ENCODE assay signal across 16 cellular contexts in the genomic region with DNA sequence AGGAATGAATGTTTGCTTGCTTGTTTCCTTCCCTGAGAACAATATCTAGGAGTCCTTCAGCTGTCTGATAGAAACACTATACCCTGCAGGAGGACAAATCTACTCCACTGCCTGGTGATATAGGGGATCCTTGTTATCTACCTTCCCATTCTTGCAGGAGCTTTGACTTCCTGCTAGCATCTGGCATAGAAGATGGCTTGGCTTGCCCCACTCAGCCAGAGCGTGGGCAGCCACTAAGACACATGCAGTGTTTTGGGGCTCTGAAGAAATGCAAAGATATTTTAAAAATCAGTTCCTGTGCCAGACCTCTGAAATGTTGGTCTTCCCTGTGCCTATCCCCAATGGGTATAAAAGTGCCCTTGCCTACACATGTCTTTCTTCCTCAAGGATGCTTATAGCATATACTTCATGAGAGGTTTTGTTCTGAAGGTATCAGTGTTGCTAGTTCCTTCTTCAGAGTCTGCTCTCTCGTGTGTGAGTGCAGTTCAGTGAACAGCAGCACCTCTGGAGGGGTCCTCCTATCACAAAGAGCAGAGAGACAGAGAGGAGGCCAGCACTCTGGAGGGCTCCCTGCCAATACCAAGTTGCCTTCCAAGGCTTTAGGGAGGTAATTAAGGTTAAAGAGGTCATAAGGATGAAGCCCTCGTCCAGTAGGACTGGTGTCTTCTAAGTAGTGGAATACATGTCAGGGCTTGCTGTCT.
DNase-seq lines count a peak whose midpoint lies in the region; ATAC-seq and TF ChIP-seq lines count a peak whose summit lies in the region.
"Had no signal": no experiment of that assay in that cellular context is flagged by ENCODE, and none has a peak within 500 bp of the region (broad histone marks: within the 10 kb centered on the region; RNA-seq: fewer than 3 reads in every experiment).

No MANE protein-coding gene starts in this region.

- intact Hi-C loops in natural killer cell (cut with micrococcal nuclease): no loop called here

- H3K27me3 Mint-ChIP-seq in natural killer cell treated with Interleukin-12 subunit alpha and Interleukin-12 subunit beta and Interleukin-15 and Interleukin-18, amount 100 ng/mL, for 72 hours: peaks cover 0 to 6% of the 10 kb centered on the region in 2 donors
- H3K27me3 Mint-ChIP-seq in natural killer cell (ENCODE audit: low read depth in 2 of 2): peaks cover 0 to 2% of the 10 kb centered on the region in 2 donors
- peaks cover 6 to 14% of the 10 kb centered on the region in 2 donors for H3K27me3 Mint-ChIP-seq in stimulated activated naive B cell treated with anti-CD40 and anti-IgM and Interleukin-4, amounts not matched to agents 10 μg/mL and 1 μg/mL and 100 μg/mL, for 72 hours
- no peaks in the 10 kb centered on the region for H3K27me3 Mint-ChIP-seq in activated CD8-positive, alpha-beta T cell treated with anti-CD3 and anti-CD28 coated beads, Interleukin-2, amount 10 ng/mL, durations not matched to agents 7 days and 5 days (ENCODE audit: low read depth)

- no peak overlapping the region for H3K27ac Mint-ChIP-seq in natural killer cell treated with Interleukin-12 subunit alpha and Interleukin-12 subunit beta and Interleukin-15 and Interleukin-18, amount 100 ng/mL, for 72 hours
- H3K27ac Mint-ChIP-seq in natural killer cell: no peak overlapping the region
- H3K27ac Mint-ChIP-seq in stimulated activated naive B cell treated with anti-CD40 and anti-IgM and Interleukin-4, amounts not matched to agents 10 μg/mL and 1 μg/mL and 100 μg/mL, for 72 hours: no peak overlapping the region
- H3K27ac Mint-ChIP-seq in activated CD8-positive, alpha-beta T cell treated with anti-CD3 and anti-CD28 coated beads, Interleukin-2, amount 10 ng/mL, durations not matched to agents 7 days and 5 days: no peak overlapping the region
- H3K27ac Mint-ChIP-seq: CD4-positive, alpha-beta memory T cell; HFFc6 had no signal

- TF ChIP-seq CTCF in natural killer cell (IDR thresholded peaks at IDR 0.05): no peak

- no peaks in the 10 kb centered on the region for H3K36me3 Mint-ChIP-seq in natural killer cell treated with Interleukin-12 subunit alpha and Interleukin-12 subunit beta and Interleukin-15 and Interleukin-18, amount 100 ng/mL, for 72 hours
- H3K36me3 Mint-ChIP-seq in natural killer cell: no peaks in the 10 kb centered on the region
- H3K36me3 Mint-ChIP-seq in stimulated activated naive B cell treated with anti-CD40 and anti-IgM and Interleukin-4, amounts not matched to agents 10 μg/mL and 1 μg/mL and 100 μg/mL, for 72 hours: no peaks in the 10 kb centered on the region
- no peaks in the 10 kb centered on the region for H3K36me3 Mint-ChIP-seq in activated CD8-positive, alpha-beta T cell treated with anti-CD3 and anti-CD28 coated beads, Interleukin-2, amount 10 ng/mL, durations not matched to agents 7 days and 5 days (ENCODE audit: low read depth)
- H3K36me3 Mint-ChIP-seq: CD4-positive, alpha-beta memory T cell had no signal

- CTCF ChIA-PET in activated CD8-positive, alpha-beta T cell treated with anti-CD3 and anti-CD28 coated beads, Interleukin-2, amount 10 ng/mL, durations not matched to agents 7 days and 5 days (lab: Charles Lee): no interaction called here

- POLR2A ChIA-PET in activated CD8-positive, alpha-beta T cell treated with anti-CD3 and anti-CD28 coated beads, Interleukin-2, amount 10 ng/mL, durations not matched to agents 7 days and 5 days (lab: Charles Lee): no interaction called here

- no peak for DNase-seq in natural killer cell treated with Interleukin-12 subunit alpha and Interleukin-12 subunit beta and Interleukin-15 and Interleukin-18, amount 100 ng/mL, for 72 hours (ENCODE audit: low spot score)
- DNase-seq in natural killer cell (no peak), NCI-H69 (lab: John Stamatoyannopoulos, UW) (peak; percentile 68), iPS-NIHi7 (ENCODE audit: extremely low spot score) (peak; percentile 12), HT-29 (ENCODE audit: low spot score) (no peak)
- no peak for DNase-seq in stimulated activated naive B cell treated with anti-CD40 and anti-IgM and Interleukin-4, amounts not matched to agents 10 μg/mL and 1 μg/mL and 100 μg/mL, for 72 hours
- DNase-seq in stimulated activated CD4-positive, alpha-beta T cell treated with anti-CD3 and anti-CD28 coated beads, Interleukin-4, amount 100 ng/mL, for 24 hours: no peak
- no peak for DNase-seq in activated CD8-positive, alpha-beta T cell treated with anti-CD3 and anti-CD28 coated beads, Interleukin-2, amount 10 ng/mL, durations not matched to agents 7 days and 5 days
- DNase-seq: CD4-positive, alpha-beta memory T cell; DMS153; HFFc6; MV-4-11; NCI-H1694 treated with DMSO at 0.1 percent for 48 hours; NCI-H2107; NCI-H82; SJCRH30 had no signal

- peaks cover 3% of the 10 kb centered on the region for H3K9me3 Mint-ChIP-seq in natural killer cell treated with Interleukin-12 subunit alpha and Interleukin-12 subunit beta and Interleukin-15 and Interleukin-18, amount 100 ng/mL, for 72 hours
- peaks cover 0 to 3% of the 10 kb centered on the region in 2 donors for H3K9me3 Mint-ChIP-seq in natural killer cell
- no peaks in the 10 kb centered on the region for H3K9me3 Mint-ChIP-seq in stimulated activated naive B cell treated with anti-CD40 and anti-IgM and Interleukin-4, amounts not matched to agents 10 μg/mL and 1 μg/mL and 100 μg/mL, for 72 hours
- H3K9me3 Mint-ChIP-seq in activated CD8-positive, alpha-beta T cell treated with anti-CD3 and anti-CD28 coated beads, Interleukin-2, amount 10 ng/mL, durations not matched to agents 7 days and 5 days (ENCODE audit: insufficient read depth): no peaks in the 10 kb centered on the region
- H3K9me3 Mint-ChIP-seq: HFFc6 had no signal

- ATAC-seq in natural killer cell treated with Interleukin-12 subunit alpha and Interleukin-12 subunit beta and Interleukin-15 and Interleukin-18, amount 100 ng/mL, for 72 hours: peak; percentile 20 to 28
- no peak for ATAC-seq in natural killer cell
- peak; percentile 14 to 23 for ATAC-seq in stimulated activated naive B cell treated with anti-CD40 and anti-IgM and Interleukin-4, amounts not matched to agents 10 μg/mL and 1 μg/mL and 100 μg/mL, for 72 hours (replicated peaks)
- ATAC-seq in activated CD8-positive, alpha-beta T cell treated with anti-CD3 and anti-CD28 coated beads, Interleukin-2, amount 10 ng/mL, durations not matched to agents 7 days and 5 days: no peak

- H3K4me1 Mint-ChIP-seq in natural killer cell treated with Interleukin-12 subunit alpha and Interleukin-12 subunit beta and Interleukin-15 and Interleukin-18, amount 100 ng/mL, for 72 hours (ENCODE audit: low read depth in 2 of 2): peaks cover 0 to 5% of the 10 kb centered on the region in 2 donors
- H3K4me1 Mint-ChIP-seq in natural killer cell: peaks cover 9 to 11% of the 10 kb centered on the region in 2 donors
- H3K4me1 Mint-ChIP-seq in stimulated activated naive B cell treated with anti-CD40 and anti-IgM and Interleukin-4, amounts not matched to agents 10 μg/mL and 1 μg/mL and 100 μg/mL, for 72 hours: no peaks in the 10 kb centered on the region
- peaks cover 7% of the 10 kb centered on the region for H3K4me1 Mint-ChIP-seq in activated CD8-positive, alpha-beta T cell treated with anti-CD3 and anti-CD28 coated beads, Interleukin-2, amount 10 ng/mL, durations not matched to agents 7 days and 5 days (ENCODE audit: low read depth)
- H3K4me1 Mint-ChIP-seq: CD4-positive, alpha-beta memory T cell had no signal

- H3K4me3 Mint-ChIP-seq in natural killer cell treated with Interleukin-12 subunit alpha and Interleukin-12 subunit beta and Interleukin-15 and Interleukin-18, amount 100 ng/mL, for 72 hours: no peak overlapping the region
- no peak overlapping the region for H3K4me3 Mint-ChIP-seq in natural killer cell
- no peak overlapping the region for H3K4me3 Mint-ChIP-seq in stimulated activated naive B cell treated with anti-CD40 and anti-IgM and Interleukin-4, amounts not matched to agents 10 μg/mL and 1 μg/mL and 100 μg/mL, for 72 hours
- no peak overlapping the region for H3K4me3 Mint-ChIP-seq in activated CD8-positive, alpha-beta T cell treated with anti-CD3 and anti-CD28 coated beads, Interleukin-2, amount 10 ng/mL, durations not matched to agents 7 days and 5 days
- H3K4me3 Mint-ChIP-seq: CD4-positive, alpha-beta memory T cell; HFFc6 had no signal

Comparison
In these comparisons a context has a peak if more than half of its experiments do, and no peak if none do; other contexts are left out.
1. ATAC-seq: peak in natural killer cell treated with Interleukin-12 subunit alpha and Interleukin-12 subunit beta and Interleukin-15 and Interleukin-18, amount 100 ng/mL, for 72 hours (2 of 2) and stimulated activated naive B cell treated with anti-CD40 and anti-IgM and Interleukin-4, amounts not matched to agents 10 μg/mL and 1 μg/mL and 100 μg/mL, for 72 hours (2 of 2); none in natural killer cell (0 of 3) and activated CD8-positive, alpha-beta T cell treated with anti-CD3 and anti-CD28 coated beads, Interleukin-2, amount 10 ng/mL, durations not matched to agents 7 days and 5 days (single experiment).
2. DNase-seq: peak in NCI-H69 (single experiment) and iPS-NIHi7 (single experiment); none in natural killer cell treated with Interleukin-12 subunit alpha and Interleukin-12 subunit beta and Interleukin-15 and Interleukin-18, amount 100 ng/mL, for 72 hours (single experiment), natural killer cell (single experiment), stimulated activated naive B cell treated with anti-CD40 and anti-IgM and Interleukin-4, amounts not matched to agents 10 μg/mL and 1 μg/mL and 100 μg/mL, for 72 hours (single experiment), HT-29 (single experiment), stimulated activated CD4-positive, alpha-beta T cell treated with anti-CD3 and anti-CD28 coated beads, Interleukin-4, amount 100 ng/mL, for 24 hours (single experiment) and activated CD8-positive, alpha-beta T cell treated with anti-CD3 and anti-CD28 coated beads, Interleukin-2, amount 10 ng/mL, durations not matched to agents 7 days and 5 days (single experiment).